ENCODE assay signal across 13 cellular contexts in the genomic region with DNA sequence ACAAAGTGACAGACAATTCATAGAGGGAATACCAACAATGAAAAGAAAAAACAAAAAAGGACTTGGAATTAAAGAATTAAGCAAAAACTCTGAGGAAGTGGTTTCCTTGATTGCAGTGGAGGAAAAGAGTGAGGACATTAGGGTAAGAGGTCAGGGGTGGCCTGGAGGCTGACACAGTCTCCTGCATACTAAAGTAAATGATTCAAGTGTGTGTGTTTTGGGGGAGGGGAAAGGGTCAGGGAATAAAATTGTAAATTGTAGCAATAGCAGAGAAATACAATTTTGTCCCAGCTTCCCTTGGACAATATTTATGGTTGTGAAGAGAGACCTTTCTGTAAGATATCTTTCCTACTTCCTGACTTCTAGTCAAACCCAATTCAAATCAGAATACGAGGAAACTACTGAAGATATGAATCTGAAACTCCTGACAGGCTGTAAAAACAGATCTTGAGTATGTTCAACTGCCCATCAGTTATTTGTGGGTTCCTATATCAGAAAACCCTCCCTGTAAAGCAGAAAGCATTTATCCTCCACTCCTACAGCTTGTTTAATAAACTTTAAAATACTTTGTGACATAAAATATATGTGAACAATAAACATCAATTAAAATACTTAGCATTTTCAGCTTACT.
A peak's percentile ranks its signal among the peaks of the same experiment; 100 is the strongest.
DNase-seq lines count a peak whose midpoint lies in the region; ATAC-seq, FAIRE-seq and TF ChIP-seq lines count a peak whose summit lies in the region.
"Had no signal": no experiment of that assay in that cellular context is flagged by ENCODE, and none has a peak within 500 bp of the region (broad histone marks: within the 10 kb centered on the region; RNA-seq: fewer than 3 reads in every experiment).

No MANE protein-coding gene starts in this region.

- H3K79me2 ChIP-seq in K562 (ENCODE audit: control insufficient read depth, insufficient read depth, low read length), result no peaks in the 10 kb centered on the region

- no peaks in the 10 kb centered on the region for H3K27me3 Mint-ChIP-seq in neural crest cell (ENCODE audit: low read depth)
- H3K27me3 Mint-ChIP-seq: brain had no signal

- no peaks in the 10 kb centered on the region for H3K36me3 ChIP-seq in K562 (ENCODE audit: control insufficient read depth, insufficient read depth, low read length)

- no peaks in the 10 kb centered on the region for H4K20me1 ChIP-seq in K562 (replicated peaks; ENCODE audit: control insufficient read depth, insufficient read depth, low read length)

- CTCF ChIA-PET in K562 (lab: Yijun Ruan, JAX; ENCODE audit: low intra/inter-chr PET ratio), result no interaction called here

- no peak for TF ChIP-seq EP300 in K562 (IDR thresholded peaks at IDR 0.05; ENCODE audit: low read length)

- TF ChIP-seq RAD21 in K562 (CRISPR knock-in tag; conservative IDR thresholded peaks at IDR 0.05 in 1 of 2, IDR thresholded peaks at IDR 0.05 in 1 of 2), result no peak

- FAIRE-seq in K562 (lab: Jason Lieb, UNC), result no peak

- no peaks in the 10 kb centered on the region for H3K9me1 ChIP-seq in K562 (ENCODE audit: control insufficient read depth, insufficient read depth, low read length)

- H2AFZ ChIP-seq in K562 (ENCODE audit: low read depth, low read length), result no peak overlapping the region

- peak overlapping the region; percentile 31 for H3K27ac Mint-ChIP-seq in neural crest cell (ENCODE audit: unreplicated experiment)
- H3K27ac Mint-ChIP-seq: activated CD8-positive, alpha-beta memory T cell treated with anti-CD3 and anti-CD28 coated beads, Interleukin-2, amount 10 ng/mL, durations not matched to agents 7 days and 5 days; brain had no signal

- no peaks in the 10 kb centered on the region for H3K36me3 Mint-ChIP-seq in neural crest cell (ENCODE audit: low read depth)
- H3K36me3 Mint-ChIP-seq: activated CD8-positive, alpha-beta memory T cell treated with anti-CD3 and anti-CD28 coated beads, Interleukin-2, amount 10 ng/mL, durations not matched to agents 7 days and 5 days; brain had no signal

- no peaks in the 10 kb centered on the region for H3K9me3 Mint-ChIP-seq in neural crest cell

- H3K4me3 ChIP-seq in K562, result no peak overlapping the region
- H3K4me3 ChIP-seq: SK-N-MC had no signal

- intact Hi-C loops in K562 (cut with micrococcal nuclease) (no loop called here), head of caudate nucleus (cut with DNase I) (no loop called here)

- H3K4me1 ChIP-seq in K562 (replicated peaks in 1 of 2; ENCODE audit: control insufficient read depth in 2 of 2, insufficient read depth in 2 of 2, low read length in 2 of 2), result no peaks in the 10 kb centered on the region; a peak in 1 of 5 replicates

- no peak for TF ChIP-seq POLR2A in K562 (conservative IDR thresholded peaks at IDR 0.05)

- peak in 1 of 4 experiments; percentile 13 for DNase-seq in K562 (ENCODE audit: extremely low read depth in 1 of 4, low spot score in 3 of 4)
- no peak for DNase-seq in neural crest cell (ENCODE audit: low read depth, low spot score)
- no peak for DNase-seq in NCI-H146 treated with DMSO at 0.1 percent for 48 hours (lab: John Stamatoyannopoulos, UW; ENCODE audit: unreplicated experiment)
- DNase-seq in hippocampal formation (lab: John Stamatoyannopoulos, UW), result no peak
- no peak for DNase-seq in head of caudate nucleus
- DNase-seq: activated CD8-positive, alpha-beta memory T cell treated with anti-CD3 and anti-CD28 coated beads, Interleukin-2, amount 10 ng/mL, durations not matched to agents 7 days and 5 days; NCI-H2081; stimulated activated CD4-positive, alpha-beta T cell treated with anti-CD3 and anti-CD28 coated beads, Interleukin-2, amount 100 ng/mL, for 24 hours had no signal

- H3K4me1 Mint-ChIP-seq in neural crest cell, result peaks cover 10% of the 10 kb centered on the region
- H3K4me1 Mint-ChIP-seq: activated CD8-positive, alpha-beta memory T cell treated with anti-CD3 and anti-CD28 coated beads, Interleukin-2, amount 10 ng/mL, durations not matched to agents 7 days and 5 days had no signal

- H3K27ac ChIP-seq in K562 (ENCODE audit: extremely low read depth, low read depth, low read length), result no peak overlapping the region; the same call in 2 of the 3 replicates
- H3K27ac ChIP-seq: SK-N-MC had no signal

- no peaks in the 10 kb centered on the region for H3K27me3 ChIP-seq in K562 (ENCODE audit: control insufficient read depth in 2 of 2, insufficient read depth in 2 of 2, low read length in 2 of 2)

- in situ Hi-C loops in K562 (cut with MboI), result no loop called here

- ATAC-seq in GM18870 (IDR thresholded peaks at IDR 0.05; ENCODE audit: unreplicated experiment) (peak; percentile 48), HG02678 (IDR thresholded peaks at IDR 0.05; ENCODE audit: unreplicated experiment) (peak; percentile 41), K562 (no peak), GM21737 (IDR thresholded peaks at IDR 0.05; ENCODE audit: unreplicated experiment) (no peak)
- ATAC-seq: activated CD8-positive, alpha-beta memory T cell treated with anti-CD3 and anti-CD28 coated beads, Interleukin-2, amount 10 ng/mL, durations not matched to agents 7 days and 5 days had no signal

- POLR2A ChIA-PET in K562 (lab: Yijun Ruan, JAX), result no interaction called here

- WGBS in K562 (ENCODE audit: insufficient coverage, low coverage, missing lambda C conversion rate), result 0% methylated on average over 1 of the region's 1 CpG

- BruUV-seq in K562 (replicated peaks; lab: Mats Ljungman, UMichigan), result no TSS peak

- TF ChIP-seq CTCF in K562 (IDR thresholded peaks at IDR 0.05 in 2 of 3, conservative IDR thresholded peaks at IDR 0.05 in 1 of 3; ENCODE audit: insufficient read depth in 2 of 3, low read depth in 1 of 3, low read length in 3 of 3) (no peak), neural crest cell (conservative IDR thresholded peaks at IDR 0.05) (no peak)

- no peak overlapping the region for H3K4me3 Mint-ChIP-seq in neural crest cell
- H3K4me3 Mint-ChIP-seq: activated CD8-positive, alpha-beta memory T cell treated with anti-CD3 and anti-CD28 coated beads, Interleukin-2, amount 10 ng/mL, durations not matched to agents 7 days and 5 days; brain had no signal

- H3K9me3 ChIP-seq in K562 (replicated peaks; ENCODE audit: control insufficient read depth, insufficient read depth, low read depth, low read length), result no peaks in the 10 kb centered on the region

- H3K4me2 ChIP-seq in K562 (ENCODE audit: insufficient read depth, low read length), result no peak overlapping the region

- H3K9ac ChIP-seq in K562 (ENCODE audit: insufficient read depth in 1 of 2, low read depth in 2 of 2, low read length in 2 of 2), result no peak overlapping the region

TF ChIP-seq in K562, 482 proteins besides CTCF, POLR2A, EP300 and RAD21 (continues in another document):
- TF ChIP-seq NR2C2 (CRISPR knock-in tag; IDR thresholded peaks at IDR 0.05) (no peak), NR2C2 (tag; IDR thresholded peaks at IDR 0.05) (peak; percentile 72), PRPF4 (IDR thresholded peaks at IDR 0.05; ENCODE audit: insufficient read depth, low read depth, low read length, poor library complexity, severe bottlenecking) (no peak), SMARCA4 (IDR thresholded peaks at IDR 0.05) (no peak), SNIP1 (IDR thresholded peaks at IDR 0.05; ENCODE audit: low read depth) (no peak), MEIS2 (IDR thresholded peaks at IDR 0.05; ENCODE audit: partially characterized antibody) (peak; percentile 35), ZNF644 (tag; IDR thresholded peaks at IDR 0.05; ENCODE audit: low read depth) (no peak), FOXA3 (CRISPR knock-in tag; conservative IDR thresholded peaks at IDR 0.05 in 1 of 2, IDR thresholded peaks at IDR 0.05 in 1 of 2) (peak in 1 of 2 experiments; percentile 28; a peak in 1 of 4 replicates), NFATC3 (IDR thresholded peaks at IDR 0.05) (no peak), NR3C1 (CRISPR knock-in tag; IDR thresholded peaks at IDR 0.05) (no peak), HINFP (tag; conservative IDR thresholded peaks at IDR 0.05; ENCODE audit: low read depth) (no peak), ZNF699 (CRISPR knock-in tag; IDR thresholded peaks at IDR 0.05; ENCODE audit: insufficient replicate concordance) (no peak), ZFPM2 (CRISPR knock-in tag; IDR thresholded peaks at IDR 0.05) (no peak), HSF4 (CRISPR knock-in tag; IDR thresholded peaks at IDR 0.05; ENCODE audit: borderline replicate concordance) (no peak)
- TF ChIP-seq, protein P1, sequence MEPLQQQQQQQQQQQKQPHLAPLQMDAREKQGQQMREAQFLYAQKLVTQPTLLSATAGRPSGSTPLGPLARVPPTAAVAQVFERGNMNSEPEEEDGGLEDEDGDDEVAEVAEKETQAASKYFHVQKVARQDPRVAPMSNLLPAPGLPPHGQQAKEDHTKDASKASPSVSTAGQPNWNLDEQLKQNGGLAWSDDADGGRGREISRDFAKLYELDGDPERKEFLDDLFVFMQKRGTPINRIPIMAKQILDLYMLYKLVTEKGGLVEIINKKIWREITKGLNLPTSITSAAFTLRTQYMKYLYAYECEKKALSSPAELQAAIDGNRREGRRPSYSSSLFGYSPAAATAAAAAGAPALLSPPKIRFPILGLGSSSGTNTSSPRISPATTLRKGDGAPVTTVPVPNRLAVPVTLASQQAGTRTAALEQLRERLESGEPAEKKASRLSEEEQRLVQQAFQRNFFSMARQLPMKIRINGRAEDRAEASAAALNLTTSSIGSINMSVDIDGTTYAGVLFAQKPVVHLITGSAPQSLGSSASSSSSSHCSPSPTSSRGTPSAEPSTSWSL (CRISPR knock-in tag; IDR thresholded peaks at IDR 0.05; ENCODE audit: borderline replicate concordance), result no peak
- TF ChIP-seq, protein P2, sequence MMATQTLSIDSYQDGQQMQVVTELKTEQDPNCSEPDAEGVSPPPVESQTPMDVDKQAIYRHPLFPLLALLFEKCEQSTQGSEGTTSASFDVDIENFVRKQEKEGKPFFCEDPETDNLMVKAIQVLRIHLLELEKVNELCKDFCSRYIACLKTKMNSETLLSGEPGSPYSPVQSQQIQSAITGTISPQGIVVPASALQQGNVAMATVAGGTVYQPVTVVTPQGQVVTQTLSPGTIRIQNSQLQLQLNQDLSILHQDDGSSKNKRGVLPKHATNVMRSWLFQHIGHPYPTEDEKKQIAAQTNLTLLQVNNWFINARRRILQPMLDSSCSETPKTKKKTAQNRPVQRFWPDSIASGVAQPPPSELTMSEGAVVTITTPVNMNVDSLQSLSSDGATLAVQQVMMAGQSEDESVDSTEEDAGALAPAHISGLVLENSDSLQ (IDR thresholded peaks at IDR 0.05), result 0 out of 2 replicates have a peak, but pooled peaks have one; percentile 11

Comparison
In these comparisons a context has a peak if more than half of its experiments do, and no peak if none do; other contexts are left out.
1. ATAC-seq: peak in GM18870 (single experiment) and HG02678 (single experiment); none in K562 (single experiment) and GM21737 (single experiment).